In genomic region chr6:44133003-44133931, GRCh38 we compare ENCODE assay signal across 9 cellular contexts. TPM values are rescaled to one million over a fixed set of nuclear protein-coding genes. Genes with fewer than 3 reads are reported as not detected.
DNase-seq lines count a peak whose midpoint lies in the region; ATAC-seq lines count a peak whose summit lies in the region.
"Had no signal": no experiment of that assay in that cellular context is flagged by ENCODE, and none has a peak within 500 bp of the region (broad histone marks: within the 10 kb centered on the region; RNA-seq: fewer than 3 reads in every experiment).

No MANE protein-coding gene starts in this region.

- H3K27ac ChIP-seq in esophagus (ENCODE audit: low read depth in 2 of 2, low read length in 1 of 2) (peak overlapping the region; percentile 37 to 56), muscle layer of colon (ENCODE audit: low read depth, low read length) (peak overlapping the region; percentile 3)
- H3K27ac ChIP-seq in effector memory CD4-positive, alpha-beta T cell (ENCODE audit: insufficient read depth, low read length, poor library complexity, severe bottlenecking), result no peak overlapping the region

- 36 to 40% methylated on average over 9 of the region's 9 CpGs for WGBS in esophagus, 2 donors

- ATAC-seq in HG03432 (IDR thresholded peaks at IDR 0.05; ENCODE audit: unreplicated experiment), result no peak

- H3K36me3 ChIP-seq in esophagus (ENCODE audit: control insufficient read depth in 2 of 2, insufficient read depth in 2 of 2, low read length in 1 of 2) (peaks cover 6 to 12% of the 10 kb centered on the region in 2 donors), muscle layer of colon (ENCODE audit: insufficient read depth, low read length) (peaks cover 7% of the 10 kb centered on the region)
- H3K36me3 ChIP-seq in effector memory CD4-positive, alpha-beta T cell (ENCODE audit: control insufficient read depth, insufficient read depth, low read length), result no peaks in the 10 kb centered on the region

- H3K4me1 ChIP-seq in esophagus (ENCODE audit: control insufficient read depth in 2 of 2, insufficient read depth in 2 of 2, low read length in 1 of 2), result peaks cover 7 to 15% of the 10 kb centered on the region in 2 donors
- peaks cover 16% of the 10 kb centered on the region for H3K4me1 ChIP-seq in muscle layer of colon (ENCODE audit: insufficient read depth, low read length)
- peaks cover 4% of the 10 kb centered on the region for H3K4me1 ChIP-seq in effector memory CD4-positive, alpha-beta T cell (ENCODE audit: control insufficient read depth, insufficient read depth, low read length, poor library complexity, severe bottlenecking)

- H3K27me3 ChIP-seq in esophagus (ENCODE audit: control insufficient read depth in 1 of 2, insufficient read depth in 2 of 2, low read length in 2 of 2) (no peaks in the 10 kb centered on the region), muscle layer of colon (ENCODE audit: control insufficient read depth in 1 of 2, insufficient read depth in 2 of 2, low read length in 2 of 2) (no peaks in the 10 kb centered on the region)
- no peaks in the 10 kb centered on the region for H3K27me3 ChIP-seq in effector memory CD4-positive, alpha-beta T cell (replicated peaks; ENCODE audit: control insufficient read depth, insufficient read depth, low read length, poor library complexity, severe bottlenecking)

- H3K9ac ChIP-seq in muscle layer of colon (ENCODE audit: low read length), result peak overlapping the region; percentile 27

- no peaks in the 10 kb centered on the region for H3K9me3 ChIP-seq in esophagus (ENCODE audit: control insufficient read depth in 2 of 2, insufficient read depth in 1 of 2, low read depth in 1 of 2, low read length in 1 of 2)
- H3K9me3 ChIP-seq in muscle layer of colon (ENCODE audit: low read length), result no peaks in the 10 kb centered on the region
- H3K9me3 ChIP-seq in effector memory CD4-positive, alpha-beta T cell (ENCODE audit: control insufficient read depth, low read length), result no peaks in the 10 kb centered on the region

- DNase-seq in NCI-H2081 (lab: John Stamatoyannopoulos, UW), result peak; percentile 41 to 68
- DNase-seq in NCI-H2081 treated with DMSO at 0.1 percent for 48 hours (lab: John Stamatoyannopoulos, UW), result no peak
- peak; percentile 73 for DNase-seq in OCI-M1 (lab: John Stamatoyannopoulos, UW)
- no peak for DNase-seq in activated CD8-positive, alpha-beta memory T cell treated with anti-CD3 and anti-CD28 coated beads, Interleukin-2, amount 50 U/mL, for 4 hours
- no peak for DNase-seq in effector memory CD4-positive, alpha-beta T cell
- DNase-seq: CD4-positive, CD25-positive, alpha-beta regulatory T cell had no signal

- H3K4me3 ChIP-seq in esophagus (ENCODE audit: low read depth in 1 of 2, low read length in 2 of 2) (no peak overlapping the region), muscle layer of colon (ENCODE audit: low read depth in 1 of 2, low read length in 2 of 2) (no peak overlapping the region)
- no peak overlapping the region for H3K4me3 ChIP-seq in effector memory CD4-positive, alpha-beta T cell (ENCODE audit: insufficient read depth, low read depth, low read length, poor library complexity, severe bottlenecking)

RNA-seq across cellular contexts. Expression of gene TMEM63B, which starts 5.9 kb away (rescaled TPM):
- polyA plus RNA-seq in esophagus, result 10 to 100 TPM; 21.6 to 37.9 TPM

RNA-seq across cellular contexts. Expression of gene MRPL14, which starts 6.0 kb away (rescaled TPM):
- polyA plus RNA-seq in esophagus, result 10 to 100 TPM; 31.9 to 63.8 TPM

RNA-seq across cellular contexts. Expression of gene CAPN11, which starts 25.4 kb away (rescaled TPM):
- polyA plus RNA-seq in esophagus, result under 1 TPM; 0.19 to 0.29 TPM
- polyA plus RNA-seq: CD4-positive, CD25-positive, alpha-beta regulatory T cell had no signal

Comparison
In these comparisons a context has a peak if more than half of its experiments do, and no peak if none do; other contexts are left out.
1. DNase-seq: peak in NCI-H2081 (2 of 2) and OCI-M1 (single experiment); none in NCI-H2081 treated with DMSO at 0.1 percent for 48 hours (single experiment), activated CD8-positive, alpha-beta memory T cell treated with anti-CD3 and anti-CD28 coated beads, Interleukin-2, amount 50 U/mL, for 4 hours (single experiment) and effector memory CD4-positive, alpha-beta T cell (0 of 3).